ENCODE assay signal across 8 cellular contexts in genomic region chr15:95259513-95259912, GRCh38.
DNase-seq lines count a peak whose midpoint lies in the region; ATAC-seq and TF ChIP-seq lines count a peak whose summit lies in the region.

No MANE protein-coding gene starts in this region.

- no peak overlapping the region for H3K27ac ChIP-seq in WERI-Rb-1

- peak; percentile 71 for TF ChIP-seq CTCF in WERI-Rb-1 (IDR thresholded peaks at IDR 0.05; ENCODE audit: low read depth, low read length)

- H3K4me3 ChIP-seq in WERI-Rb-1 (ENCODE audit: low read depth, low read length) = no peak overlapping the region

- H3K27me3 ChIP-seq in WERI-Rb-1 (ENCODE audit: insufficient read depth, low read depth, severe bottlenecking) = peaks cover 44% of the 10 kb centered on the region

- no peaks in the 10 kb centered on the region for H3K9me3 ChIP-seq in WERI-Rb-1 (ENCODE audit: severe bottlenecking)

- peak; percentile 81 for ATAC-seq in HG02610 (IDR thresholded peaks at IDR 0.05; ENCODE audit: unreplicated experiment)
- no peak for ATAC-seq in HG03025 (IDR thresholded peaks at IDR 0.05; ENCODE audit: low FRiP score, unreplicated experiment)

- no peaks in the 10 kb centered on the region for H3K36me3 ChIP-seq in WERI-Rb-1

- DNase-seq in ELR (ENCODE audit: low read depth) = peak; percentile 77
- DNase-seq in NCI-H2107 treated with DMSO at 0.1 percent for 48 hours (lab: John Stamatoyannopoulos, UW; ENCODE audit: unreplicated experiment) = peak; percentile 23
- peak; percentile 61 for DNase-seq in WERI-Rb-1
- peak; percentile 68 for DNase-seq in cerebellar cortex (ENCODE audit: low spot score)
- DNase-seq in left kidney (ENCODE audit: low read depth, low spot score) = peak; percentile 94
- peak in 2 of 3 donors; percentile 3 to 22 for DNase-seq in stimulated activated CD4-positive, alpha-beta T cell treated with anti-CD3 and anti-CD28 coated beads, TNF-alpha, amount 100 ng/mL, for 1 hour (ENCODE audit: low read depth in 3 of 3, low spot score in 1 of 3)

Comparison
In these comparisons a context has a peak if more than half of its experiments do, and no peak if none do; other contexts are left out.
1. DNase-seq: peak in every context shown above with its lines; median percentile 94 in left kidney; 77 in ELR; 68 in cerebellar cortex; 61 in WERI-Rb-1; 23 in NCI-H2107 treated with DMSO at 0.1 percent for 48 hours; 12 in stimulated activated CD4-positive, alpha-beta T cell treated with anti-CD3 and anti-CD28 coated beads, TNF-alpha, amount 100 ng/mL, for 1 hour.